In the genomic region with DNA sequence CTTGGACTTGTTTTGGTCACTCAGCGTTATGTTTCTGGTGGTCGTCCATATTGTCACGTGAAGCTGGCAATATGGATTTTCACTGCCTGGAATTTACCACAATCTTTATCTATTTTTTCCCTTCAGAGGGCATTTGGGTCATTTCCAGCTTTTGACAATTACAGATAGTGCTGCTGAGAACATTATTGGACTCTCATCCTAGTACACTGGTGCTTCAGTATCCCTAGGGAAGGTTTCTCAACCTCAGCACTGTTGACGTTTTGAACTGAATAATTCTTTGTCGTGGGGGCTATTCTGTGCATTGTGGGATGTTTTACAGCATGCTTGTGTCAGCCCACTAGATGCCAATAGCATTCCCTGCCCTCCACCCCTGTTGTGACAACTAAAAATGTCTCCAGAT, we compare ENCODE assay signal across 28 cellular contexts.
"Had no signal": no experiment of that assay in that cellular context is flagged by ENCODE, and none has a peak within 500 bp of the region (broad histone marks: within the 10 kb centered on the region; RNA-seq: fewer than 3 reads in every experiment).

No MANE protein-coding gene starts in this region.

- H3K27ac ChIP-seq: body of pancreas, colonic mucosa, epithelial cell of prostate, esophagus squamous epithelium, gastroesophageal sphincter, WERI-Rb-1 had no signal

- ATAC-seq: activated CD4-positive, CD25-positive, alpha-beta regulatory T cell treated with anti-CD3 and anti-CD28 coated beads, Interleukin-2, amount 50 U/mL, for 24 hours; activated CD8-positive, alpha-beta T cell treated with anti-CD3 and anti-CD28 coated beads for 36 hours; activated T-cell treated with anti-CD3 and anti-CD28 coated beads, Interleukin-2, amount 50 U/mL, for 4 hours; activated T-helper 17 cell treated with anti-CD3 and anti-CD28 coated beads, Interleukin-2, amount 50 U/mL, for 72 hours; body of pancreas; gastroesophageal sphincter; T-helper 17 cell had no signal

- H3K4me1 ChIP-seq: body of pancreas, colonic mucosa had no signal

- DNase-seq: activated B cell treated with CpG ODN at 0.5 μM for 24 hours; activated CD4-positive, alpha-beta T cell treated with anti-CD3 and anti-CD28 coated beads for 48 hours; activated CD4-positive, alpha-beta T cell treated with anti-CD3 and anti-CD28 coated beads, Interleukin-2, amount 50 U/mL, for 1 hour; activated CD4-positive, alpha-beta T cell treated with anti-CD3 and anti-CD28 coated beads, Interleukin-2, amount 50 U/mL, for 48 hours; activated CD8-positive, alpha-beta memory T cell treated with anti-CD3 and anti-CD28 coated beads for 24 hours; activated CD8-positive, alpha-beta T cell treated with anti-CD3 and anti-CD28 coated beads for 36 hours; activated effector memory CD4-positive, alpha-beta T cell treated with Interleukin-2 at 50 U/mL for 16 hours; activated gamma-delta T cell treated with Interleukin-2 at 50 U/mL for 16 hours; activated naive CD4-positive, alpha-beta T cell treated with anti-CD3 and anti-CD28 coated beads, Interleukin-2, amount 50 U/mL, for 16 hours; activated naive CD4-positive, alpha-beta T cell treated with Interleukin-2 at 50 U/mL for 16 hours; activated T-cell treated with anti-CD3 and anti-CD28 coated beads, Interleukin-2, amount 50 U/mL, for 4 hours; amygdala; aorta; body of pancreas; central memory CD4-positive, alpha-beta T cell; cerebellar nuclear complex; colonic mucosa; effector CD8-positive, alpha-beta T cell; esophagus squamous epithelium; foreskin melanocyte; T-helper 1 cell; T-helper 17 cell; T1000; WERI-Rb-1 had no signal

- H3K9me3 ChIP-seq: body of pancreas, colonic mucosa, esophagus squamous epithelium, gastroesophageal sphincter had no signal

- H3K27me3 ChIP-seq: body of pancreas, colonic mucosa, esophagus squamous epithelium, gastroesophageal sphincter had no signal

- H3K36me3 ChIP-seq: colonic mucosa, esophagus squamous epithelium, gastroesophageal sphincter, WERI-Rb-1 had no signal

- H3K4me3 ChIP-seq: body of pancreas, colonic mucosa, esophagus squamous epithelium, gastroesophageal sphincter had no signal
